9 cellular contexts compared by ENCODE assay signal in the genomic region with DNA sequence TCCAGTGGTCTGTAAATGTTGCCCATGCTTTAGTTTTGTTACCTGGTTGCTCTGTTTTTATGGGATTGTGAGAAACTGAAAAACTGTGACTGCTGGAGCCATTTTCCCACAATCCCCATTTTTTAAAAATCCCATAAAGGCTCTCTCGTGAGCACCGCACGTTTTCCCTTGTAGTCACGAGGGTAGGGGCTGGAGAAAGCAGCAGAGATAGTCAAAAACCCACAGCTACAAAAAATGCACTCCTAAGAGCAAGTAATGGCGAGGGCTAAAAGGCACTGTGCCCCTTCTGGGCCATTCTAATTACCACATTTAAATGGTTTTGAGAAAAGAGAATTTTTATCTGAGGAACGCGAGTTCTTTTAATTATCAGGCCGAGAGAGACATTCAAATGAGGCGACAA. TPM values are rescaled to one million over a fixed set of nuclear protein-coding genes. Genes with fewer than 3 reads are reported as not detected.
DNase-seq lines count a peak whose midpoint lies in the region; ATAC-seq and TF ChIP-seq lines count a peak whose summit lies in the region.
"Had no signal": no experiment of that assay in that cellular context is flagged by ENCODE, and none has a peak within 500 bp of the region (broad histone marks: within the 10 kb centered on the region; RNA-seq: fewer than 3 reads in every experiment).

No MANE protein-coding gene starts in this region.

- H3K9me2 ChIP-seq in GM23338 (ENCODE audit: insufficient read depth): no peaks in the 10 kb centered on the region

- no peak for TF ChIP-seq POLR2A in gastrocnemius medialis (IDR thresholded peaks at IDR 0.05)

- H3K9me3 Mint-ChIP-seq in GM23338: no peaks in the 10 kb centered on the region

- H3F3A ChIP-seq in GM23338 (replicated peaks; ENCODE audit: low read depth): no peaks in the 10 kb centered on the region; the same call in 1 of the 2 replicates

- H3K27ac ChIP-seq in GM23338 (ENCODE audit: low read depth) (no peak overlapping the region), SK-N-MC (no peak overlapping the region), fibroblast of lung (ENCODE audit: insufficient read depth, low read length) (no peak overlapping the region), gastrocnemius medialis (peak overlapping the region; percentile 94 to 99 (median 96))

- H2AFZ ChIP-seq in GM23338 (no peak overlapping the region), fibroblast of lung (ENCODE audit: low read length) (no peak overlapping the region)

- ATAC-seq in GM23338 (no peak), gastrocnemius medialis (no peak)

- H3K4me1 Mint-ChIP-seq in GM23338: peaks cover 28% of the 10 kb centered on the region

- H3K27ac Mint-ChIP-seq in GM23338: no peak overlapping the region

- in situ Hi-C loops in gastrocnemius medialis (cut with MboI; ENCODE audit: low sequenced_read_pairs in 4 of 4) (no loop called here), GM13976 (cut with MboI; ENCODE audit: low sequenced_read_pairs, unreplicated experiment) (no loop called here)

- H3K4me2 ChIP-seq in GM23338: peak overlapping the region; percentile 88
- peak overlapping the region; percentile 59 for H3K4me2 ChIP-seq in fibroblast of lung (ENCODE audit: extremely low read depth, insufficient read depth, low read length)

- DNase-seq in GM23338 (ENCODE audit: low spot score) (no peak), SK-N-MC (ENCODE audit: low read depth, low spot score) (no peak), fibroblast of lung (ENCODE audit: low read depth in 2 of 2) (no peak), gastrocnemius medialis (no peak), iPS-NIHi11 (ENCODE audit: low spot score) (no peak), GM13976 (ENCODE audit: low spot score) (no peak), inferior parietal cortex (ENCODE audit: extremely low spot score) (no peak), MV-4-11 (lab: John Stamatoyannopoulos, UW) (no peak)
- DNase-seq: NCI-H146 had no signal

- H3K36me3 ChIP-seq in GM23338 (ENCODE audit: insufficient read depth): no peaks in the 10 kb centered on the region
- H3K36me3 ChIP-seq in SK-N-MC (ENCODE audit: insufficient read depth, low read length): no peaks in the 10 kb centered on the region; the same call in 1 of the 2 replicates
- peaks cover 5% of the 10 kb centered on the region for H3K36me3 ChIP-seq in fibroblast of lung (ENCODE audit: control insufficient read depth, insufficient read depth, low read length)
- no peaks in the 10 kb centered on the region for H3K36me3 ChIP-seq in gastrocnemius medialis

- H3K36me3 Mint-ChIP-seq in GM23338 (ENCODE audit: low read depth): peaks cover 10% of the 10 kb centered on the region

- H3K27me3 ChIP-seq in GM23338 (ENCODE audit: insufficient read depth) (no peaks in the 10 kb centered on the region), fibroblast of lung (ENCODE audit: control insufficient read depth, insufficient read depth, low read length) (no peaks in the 10 kb centered on the region), gastrocnemius medialis (no peaks in the 10 kb centered on the region)

- H3K9ac ChIP-seq in SK-N-MC (ENCODE audit: insufficient read length): peak overlapping the region; percentile 93
- no peak overlapping the region for H3K9ac ChIP-seq in fibroblast of lung (ENCODE audit: insufficient read depth, low read length)

- H3K79me2 ChIP-seq in GM23338 (replicated peaks; ENCODE audit: insufficient read depth): peaks cover 34% of the 10 kb centered on the region
- peaks cover 32% of the 10 kb centered on the region for H3K79me2 ChIP-seq in fibroblast of lung (ENCODE audit: control insufficient read depth, insufficient read depth, low read length)

- H3K4me3 ChIP-seq in GM23338 (peak overlapping the region; percentile 93), SK-N-MC (peak overlapping the region; percentile 88; the same call in 1 of the 2 replicates), fibroblast of lung (replicated peaks in 1 of 4; ENCODE audit: control extremely low read depth in 1 of 4, insufficient read depth in 1 of 4, low read depth in 3 of 4, low read length in 4 of 4) (peak overlapping the region in 2 of 4 experiments; percentile 85 to 92), gastrocnemius medialis (peak overlapping the region in 3 of 4 donors; percentile 77 to 90 (median 83))

- peaks cover 8% of the 10 kb centered on the region for H3K4me1 ChIP-seq in GM23338 (ENCODE audit: insufficient read depth)
- peaks cover 8% of the 10 kb centered on the region for H3K4me1 ChIP-seq in fibroblast of lung (ENCODE audit: control insufficient read depth, extremely low read depth, insufficient read depth, low read length)
- peaks cover 25 to 29% of the 10 kb centered on the region in 2 donors for H3K4me1 ChIP-seq in gastrocnemius medialis

- peak overlapping the region; percentile 90 for H3K4me3 Mint-ChIP-seq in GM23338

- intact Hi-C loops in gastrocnemius medialis (cut with DNase I; ENCODE audit: low total_unique reads): loop anchor here (2.0 to 5.0 kb wide), 3 partner anchors 44 to 309 kb away; partner anchors contain the start of genes NFATC1 and TXNL4A

- no peaks in the 10 kb centered on the region for H3K9me3 ChIP-seq in SK-N-MC (ENCODE audit: low read depth, low read length)
- no peaks in the 10 kb centered on the region for H3K9me3 ChIP-seq in fibroblast of lung (ENCODE audit: control insufficient read depth, insufficient read depth, low read depth, low read length)
- no peaks in the 10 kb centered on the region for H3K9me3 ChIP-seq in gastrocnemius medialis

- TF ChIP-seq CTCF in GM23338 (conservative IDR thresholded peaks at IDR 0.05; ENCODE audit: low read depth in 2 of 2): no peak
- TF ChIP-seq CTCF in fibroblast of lung (conservative IDR thresholded peaks at IDR 0.05 in 1 of 2, IDR thresholded peaks at IDR 0.05 in 1 of 2; ENCODE audit: low read depth in 1 of 2, low read length in 2 of 2): no peak
- TF ChIP-seq CTCF in gastrocnemius medialis (IDR thresholded peaks at IDR 0.05 in 4 of 5, conservative IDR thresholded peaks at IDR 0.05 in 1 of 5): no peak
- TF ChIP-seq CTCF in GM13976 (IDR thresholded peaks at IDR 0.05; ENCODE audit: borderline replicate concordance, control extremely low read depth, extremely low read depth, insufficient read depth, missing control alignments): no peak

- H3K27me3 Mint-ChIP-seq in GM23338 (ENCODE audit: insufficient read depth, low read depth, poor library complexity): peaks cover 10% of the 10 kb centered on the region

- H4K20me1 ChIP-seq in GM23338 (replicated peaks; ENCODE audit: insufficient read depth): peaks cover 24% of the 10 kb centered on the region
- no peaks in the 10 kb centered on the region for H4K20me1 ChIP-seq in fibroblast of lung (ENCODE audit: control insufficient read depth, extremely low read depth, insufficient read depth, low read length)

TF ChIP-seq in GM23338, 12 proteins besides CTCF, POLR2A, EP300 and RAD21 (continues in another document):
- no peak for TF ChIP-seq STAT1 (IDR thresholded peaks at IDR 0.05; ENCODE audit: unreplicated experiment)
- TF ChIP-seq NANOG (IDR thresholded peaks at IDR 0.05; ENCODE audit: borderline replicate concordance): no peak
- TF ChIP-seq ETS1 (IDR thresholded peaks at IDR 0.05): no peak
- TF ChIP-seq POLR2AphosphoS5 (IDR thresholded peaks at IDR 0.05; ENCODE audit: low read depth): no peak
- no peak for TF ChIP-seq ZNF114 (CRISPR knock-in tag; IDR thresholded peaks at IDR 0.05)
- TF ChIP-seq, protein P1, sequence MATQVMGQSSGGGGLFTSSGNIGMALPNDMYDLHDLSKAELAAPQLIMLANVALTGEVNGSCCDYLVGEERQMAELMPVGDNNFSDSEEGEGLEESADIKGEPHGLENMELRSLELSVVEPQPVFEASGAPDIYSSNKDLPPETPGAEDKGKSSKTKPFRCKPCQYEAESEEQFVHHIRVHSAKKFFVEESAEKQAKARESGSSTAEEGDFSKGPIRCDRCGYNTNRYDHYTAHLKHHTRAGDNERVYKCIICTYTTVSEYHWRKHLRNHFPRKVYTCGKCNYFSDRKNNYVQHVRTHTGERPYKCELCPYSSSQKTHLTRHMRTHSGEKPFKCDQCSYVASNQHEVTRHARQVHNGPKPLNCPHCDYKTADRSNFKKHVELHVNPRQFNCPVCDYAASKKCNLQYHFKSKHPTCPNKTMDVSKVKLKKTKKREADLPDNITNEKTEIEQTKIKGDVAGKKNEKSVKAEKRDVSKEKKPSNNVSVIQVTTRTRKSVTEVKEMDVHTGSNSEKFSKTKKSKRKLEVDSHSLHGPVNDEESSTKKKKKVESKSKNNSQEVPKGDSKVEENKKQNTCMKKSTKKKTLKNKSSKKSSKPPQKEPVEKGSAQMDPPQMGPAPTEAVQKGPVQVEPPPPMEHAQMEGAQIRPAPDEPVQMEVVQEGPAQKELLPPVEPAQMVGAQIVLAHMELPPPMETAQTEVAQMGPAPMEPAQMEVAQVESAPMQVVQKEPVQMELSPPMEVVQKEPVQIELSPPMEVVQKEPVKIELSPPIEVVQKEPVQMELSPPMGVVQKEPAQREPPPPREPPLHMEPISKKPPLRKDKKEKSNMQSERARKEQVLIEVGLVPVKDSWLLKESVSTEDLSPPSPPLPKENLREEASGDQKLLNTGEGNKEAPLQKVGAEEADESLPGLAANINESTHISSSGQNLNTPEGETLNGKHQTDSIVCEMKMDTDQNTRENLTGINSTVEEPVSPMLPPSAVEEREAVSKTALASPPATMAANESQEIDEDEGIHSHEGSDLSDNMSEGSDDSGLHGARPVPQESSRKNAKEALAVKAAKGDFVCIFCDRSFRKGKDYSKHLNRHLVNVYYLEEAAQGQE (IDR thresholded peaks at IDR 0.05; ENCODE audit: unreplicated experiment): no peak
- no peak for TF ChIP-seq CREB1 (CRISPR knock-in tag; IDR thresholded peaks at IDR 0.05; ENCODE audit: low read depth)

RNA-seq across cellular contexts. Expression of gene CTDP1, which starts 1.8 kb away (rescaled TPM):
- total RNA-seq in GM23338 (2014; rRNA removed; shearing (Covaris generic)): 37.2 and 51.6 TPM in 2 replicates
- polyA plus RNA-seq in GM23338 (2016; fragmentation: Nextera tagmentation; extraction: Ambion mirVana) (9.4 and 9.9 TPM in 2 replicates), fibroblast of lung (6.4 and 8.0 TPM in 2 replicates)
- total RNA-seq in fibroblast of lung (20.5 and 24.8 TPM in 2 replicates), gastrocnemius medialis (10 to 100 TPM; 12.3 to 21.8 (median 16.5) TPM)
- 11.8 and 15.9 TPM in 2 replicates for polyA plus RNA-seq in fibroblast of lung (2012)
- polyA minus RNA-seq in fibroblast of lung (ENCODE audit: low replicate concordance): 5.0 and 11.9 TPM in 2 replicates

Comparison
In these comparisons a context has a peak if more than half of its experiments do, and no peak if none do; other contexts are left out.
1. H3K27ac ChIP-seq: peak in gastrocnemius medialis (4 of 4); none in GM23338 (single experiment), SK-N-MC (single experiment) and fibroblast of lung (single experiment).